Comparison of ENCODE assay signal across 12 cellular contexts in the genomic region with DNA sequence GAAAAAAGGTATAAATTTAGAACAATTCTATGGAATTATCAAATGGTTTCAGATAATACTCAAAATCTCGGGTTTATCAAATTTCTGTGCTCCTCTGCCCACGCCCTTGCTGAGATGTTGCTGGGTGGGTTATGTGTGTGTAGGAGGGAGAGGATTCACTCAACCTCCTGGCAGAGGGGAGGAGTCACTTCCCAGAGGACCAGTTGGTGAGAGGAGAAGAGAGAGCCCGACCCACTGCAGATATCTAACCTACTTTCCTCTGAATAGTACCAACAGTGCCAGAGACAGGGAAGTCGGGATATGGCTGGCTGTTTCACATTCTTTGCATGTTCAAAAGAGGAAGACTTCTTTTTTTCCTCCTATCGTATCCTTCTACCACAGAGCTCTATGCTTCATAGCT.
DNase-seq lines count a peak whose midpoint lies in the region.
"Had no signal": no experiment of that assay in that cellular context is flagged by ENCODE, and none has a peak within 500 bp of the region (broad histone marks: within the 10 kb centered on the region; RNA-seq: fewer than 3 reads in every experiment).

No MANE protein-coding gene starts in this region.

- POLR2A ChIA-PET in activated CD4-positive, alpha-beta T cell treated with anti-CD3 and anti-CD28 coated beads, Interleukin-2, amount 10 ng/mL, durations not matched to agents 7 days and 5 days (lab: Charles Lee): no interaction called here

- no peaks in the 10 kb centered on the region for H3K36me3 Mint-ChIP-seq in activated CD4-positive, alpha-beta T cell treated with anti-CD3 and anti-CD28 coated beads, Interleukin-2, amount 10 ng/mL, durations not matched to agents 7 days and 5 days (ENCODE audit: low read depth)
- H3K36me3 Mint-ChIP-seq: CD4-positive, CD25-positive, alpha-beta regulatory T cell had no signal

- intact Hi-C loops in head of caudate nucleus (cut with DNase I): no loop called here

- H3K9me3 Mint-ChIP-seq in activated CD4-positive, alpha-beta T cell treated with anti-CD3 and anti-CD28 coated beads, Interleukin-2, amount 10 ng/mL, durations not matched to agents 7 days and 5 days: peaks cover 2% of the 10 kb centered on the region

- H3K27ac Mint-ChIP-seq in activated CD4-positive, alpha-beta T cell treated with anti-CD3 and anti-CD28 coated beads, Interleukin-2, amount 10 ng/mL, durations not matched to agents 7 days and 5 days: no peak overlapping the region
- H3K27ac Mint-ChIP-seq: CD4-positive, CD25-positive, alpha-beta regulatory T cell had no signal

- DNase-seq in NCI-H82 (lab: John Stamatoyannopoulos, UW) (peak; percentile 10), NCI-H82 treated with DMSO at 0.1 percent for 48 hours (lab: John Stamatoyannopoulos, UW; ENCODE audit: unreplicated experiment) (no peak), OCI-M1 (lab: John Stamatoyannopoulos, UW) (peak; percentile 14), head of caudate nucleus (peak in 35 of 42 donors; percentile 2 to 79 (median 28)), NCI-H146 (lab: John Stamatoyannopoulos, UW) (no peak)
- DNase-seq in stimulated activated CD4-positive, alpha-beta T cell treated with anti-CD3 and anti-CD28 coated beads, Interleukin-2, amount 100 ng/mL, for 48 hours: no peak
- no peak for DNase-seq in activated CD4-positive, alpha-beta T cell treated with anti-CD3 and anti-CD28 coated beads, Interleukin-2, amount 10 ng/mL, durations not matched to agents 7 days and 5 days
- DNase-seq: 8988T; AML-193; CD4-positive, CD25-positive, alpha-beta regulatory T cell; DMS79; GM23248 had no signal

- CTCF ChIA-PET in activated CD4-positive, alpha-beta T cell treated with anti-CD3 and anti-CD28 coated beads, Interleukin-2, amount 10 ng/mL, durations not matched to agents 7 days and 5 days (lab: Charles Lee): no interaction called here

- H3K4me1 Mint-ChIP-seq in activated CD4-positive, alpha-beta T cell treated with anti-CD3 and anti-CD28 coated beads, Interleukin-2, amount 10 ng/mL, durations not matched to agents 7 days and 5 days: peaks cover 8% of the 10 kb centered on the region

- peaks cover 7% of the 10 kb centered on the region for H3K27me3 Mint-ChIP-seq in activated CD4-positive, alpha-beta T cell treated with anti-CD3 and anti-CD28 coated beads, Interleukin-2, amount 10 ng/mL, durations not matched to agents 7 days and 5 days
- H3K27me3 Mint-ChIP-seq: CD4-positive, CD25-positive, alpha-beta regulatory T cell had no signal

- no peak overlapping the region for H3K4me3 Mint-ChIP-seq in activated CD4-positive, alpha-beta T cell treated with anti-CD3 and anti-CD28 coated beads, Interleukin-2, amount 10 ng/mL, durations not matched to agents 7 days and 5 days
- H3K4me3 Mint-ChIP-seq: CD4-positive, CD25-positive, alpha-beta regulatory T cell had no signal

Comparison
In these comparisons a context has a peak if more than half of its experiments do, and no peak if none do; other contexts are left out.
1. DNase-seq: peak in NCI-H82 (single experiment), OCI-M1 (single experiment) and head of caudate nucleus (35 of 42); none in NCI-H82 treated with DMSO at 0.1 percent for 48 hours (single experiment), NCI-H146 (single experiment), stimulated activated CD4-positive, alpha-beta T cell treated with anti-CD3 and anti-CD28 coated beads, Interleukin-2, amount 100 ng/mL, for 48 hours (0 of 2) and activated CD4-positive, alpha-beta T cell treated with anti-CD3 and anti-CD28 coated beads, Interleukin-2, amount 10 ng/mL, durations not matched to agents 7 days and 5 days (single experiment).